Comparison of ENCODE assay signal across 16 cellular contexts in the genomic region with DNA sequence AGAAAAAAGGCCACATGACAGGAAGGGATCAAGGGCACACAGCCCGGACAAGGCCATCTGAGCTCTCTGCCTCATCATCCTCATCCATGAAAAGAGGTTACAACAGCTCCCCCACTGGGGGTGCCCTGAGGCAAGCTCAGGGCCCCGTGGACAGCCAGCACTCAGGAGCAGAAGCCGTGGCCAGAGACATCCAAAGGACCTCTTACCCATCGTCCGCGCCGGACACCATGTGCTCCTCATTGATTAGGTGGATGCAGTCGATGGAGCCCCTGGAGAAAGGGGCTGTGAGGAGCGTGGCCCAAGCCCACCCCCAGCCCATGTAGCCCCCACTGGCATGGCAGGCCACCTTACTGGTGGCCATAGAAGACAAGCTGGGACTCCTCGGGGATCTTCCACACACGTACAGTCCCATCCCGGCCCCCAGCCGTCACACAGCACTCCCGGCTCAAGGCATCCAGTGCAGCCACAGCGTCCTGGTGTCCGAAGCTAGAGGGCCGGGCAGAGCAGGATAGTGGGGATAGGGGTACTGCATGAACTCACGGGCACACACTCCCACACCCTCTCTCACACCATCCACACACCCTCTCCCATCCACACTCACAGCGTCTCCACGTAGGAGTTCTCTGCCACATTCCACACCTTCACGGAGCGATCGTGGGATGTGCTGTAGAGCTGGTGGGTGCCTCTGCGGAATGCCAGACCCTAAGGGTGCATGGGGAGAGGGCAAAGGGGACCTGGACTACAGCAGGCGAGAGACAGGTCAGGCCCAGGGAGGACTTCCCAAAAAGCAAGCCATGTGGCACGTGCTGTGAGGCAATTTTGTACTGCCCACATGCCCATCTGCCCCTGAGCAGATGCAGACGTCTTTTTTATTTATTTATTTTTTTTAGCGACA. TPM values are rescaled to one million over a fixed set of nuclear protein-coding genes. Genes with fewer than 3 reads are reported as not detected.
DNase-seq lines count a peak whose midpoint lies in the region; ATAC-seq and TF ChIP-seq lines count a peak whose summit lies in the region.
"Had no signal": no experiment of that assay in that cellular context is flagged by ENCODE, and none has a peak within 500 bp of the region (broad histone marks: within the 10 kb centered on the region; RNA-seq: fewer than 3 reads in every experiment).

No MANE protein-coding gene starts in this region.

- H3K27me3 ChIP-seq in osteoblast (ENCODE audit: insufficient read depth, low read length): no peaks in the 10 kb centered on the region
- H3K27me3 ChIP-seq: Peyer's patch had no signal

- H3K27me3 Mint-ChIP-seq in activated T-helper 2 cell treated with anti-CD3 and anti-CD28 coated beads, Interferon-gamma antibody, Interleukin-2, Interleukin-4, amounts not matched to agents 10 μg/mL and 5 μg/mL and 100 μg/mL, durations not matched to agents 14 hours and 24 hours and 36 hours (ENCODE audit: low read depth): no peaks in the 10 kb centered on the region
- H3K27me3 Mint-ChIP-seq in type B pancreatic cell: no peaks in the 10 kb centered on the region

- H3K27ac ChIP-seq in osteoblast (ENCODE audit: low read depth, low read length): no peak overlapping the region
- H3K27ac ChIP-seq: C4-2B, Peyer's patch had no signal

- no peak for ATAC-seq in HG02623 (IDR thresholded peaks at IDR 0.05; ENCODE audit: unreplicated experiment)

- no peaks in the 10 kb centered on the region for H3K9me3 ChIP-seq in osteoblast (ENCODE audit: low read depth, low read length)
- H3K9me3 ChIP-seq: HAP-1, Peyer's patch had no signal

- no peak overlapping the region for H2AFZ ChIP-seq in osteoblast (ENCODE audit: low read length)

- no peak overlapping the region for H3K27ac Mint-ChIP-seq in activated T-helper 2 cell treated with anti-CD3 and anti-CD28 coated beads, Interferon-gamma antibody, Interleukin-2, Interleukin-4, amounts not matched to agents 10 μg/mL and 5 μg/mL and 100 μg/mL, durations not matched to agents 14 hours and 24 hours and 36 hours
- H3K27ac Mint-ChIP-seq in type B pancreatic cell: no peak overlapping the region

- DNase-seq in GM13976 (ENCODE audit: low spot score): peak; percentile 18
- DNase-seq in activated T-helper 2 cell treated with anti-CD3 and anti-CD28 coated beads, Interferon-gamma antibody, Interleukin-2, Interleukin-4, amounts not matched to agents 10 μg/mL and 5 μg/mL and 100 μg/mL, durations not matched to agents 14 hours and 24 hours and 36 hours (ENCODE audit: low spot score): peak; percentile 7
- DNase-seq in osteoblast (ENCODE audit: insufficient read length, low spot score, missing footprints): peak; percentile 54
- peak; percentile 59 for DNase-seq in type B pancreatic cell (ENCODE audit: extremely low spot score, unreplicated experiment)
- no peak for DNase-seq in stimulated activated CD4-positive, alpha-beta T cell treated with anti-CD3 and anti-CD28 coated beads, Interleukin-15, amount 100 ng/mL, for 24 hours
- DNase-seq in midbrain (lab: John Stamatoyannopoulos, UW): no peak
- DNase-seq: DMS 273 treated with DMSO at 0.1 percent for 48 hours; NCI-H1105; NCI-H2081; NK-92 treated with Interleukin-12 subunit alpha and Interleukin-12 subunit beta, amount 100 ng/mL, for 24 hours; Peyer's patch had no signal

- H3K36me3 Mint-ChIP-seq in activated T-helper 2 cell treated with anti-CD3 and anti-CD28 coated beads, Interferon-gamma antibody, Interleukin-2, Interleukin-4, amounts not matched to agents 10 μg/mL and 5 μg/mL and 100 μg/mL, durations not matched to agents 14 hours and 24 hours and 36 hours (ENCODE audit: low read depth): peaks cover 62% of the 10 kb centered on the region
- H3K36me3 Mint-ChIP-seq in type B pancreatic cell: no peaks in the 10 kb centered on the region

- no peak overlapping the region for H3K4me2 ChIP-seq in osteoblast (ENCODE audit: insufficient read depth, low read length)

- H3K4me3 Mint-ChIP-seq in activated T-helper 2 cell treated with anti-CD3 and anti-CD28 coated beads, Interferon-gamma antibody, Interleukin-2, Interleukin-4, amounts not matched to agents 10 μg/mL and 5 μg/mL and 100 μg/mL, durations not matched to agents 14 hours and 24 hours and 36 hours (ENCODE audit: low read depth): no peak overlapping the region
- no peak overlapping the region for H3K4me3 Mint-ChIP-seq in type B pancreatic cell

- H3K4me1 Mint-ChIP-seq in activated T-helper 2 cell treated with anti-CD3 and anti-CD28 coated beads, Interferon-gamma antibody, Interleukin-2, Interleukin-4, amounts not matched to agents 10 μg/mL and 5 μg/mL and 100 μg/mL, durations not matched to agents 14 hours and 24 hours and 36 hours (ENCODE audit: low read depth): peaks cover 8% of the 10 kb centered on the region
- H3K4me1 Mint-ChIP-seq in type B pancreatic cell (ENCODE audit: unreplicated experiment): peaks cover 6% of the 10 kb centered on the region

- intact Hi-C loops in activated T-helper 2 cell treated with anti-CD3 and anti-CD28 coated beads, Interferon-gamma antibody, Interleukin-2, Interleukin-4, amounts not matched to agents 10 μg/mL and 5 μg/mL and 100 μg/mL, durations not matched to agents 14 hours and 24 hours and 36 hours (cut with micrococcal nuclease): no loop called here

- no peak overlapping the region for H3K4me3 ChIP-seq in osteoblast (ENCODE audit: insufficient read depth, low read length)
- H3K4me3 ChIP-seq: HAP-1, Peyer's patch had no signal

- H3K79me2 ChIP-seq in osteoblast (ENCODE audit: insufficient read depth, low read length): peaks cover 23% of the 10 kb centered on the region

- no peaks in the 10 kb centered on the region for H3K9me3 Mint-ChIP-seq in activated T-helper 2 cell treated with anti-CD3 and anti-CD28 coated beads, Interferon-gamma antibody, Interleukin-2, Interleukin-4, amounts not matched to agents 10 μg/mL and 5 μg/mL and 100 μg/mL, durations not matched to agents 14 hours and 24 hours and 36 hours
- H3K9me3 Mint-ChIP-seq in type B pancreatic cell: no peaks in the 10 kb centered on the region

- H3K4me1 ChIP-seq in osteoblast (ENCODE audit: insufficient read depth, low read length): no peaks in the 10 kb centered on the region
- H3K4me1 ChIP-seq: HAP-1 had no signal

- in situ Hi-C loops in GM13976 (cut with MboI; ENCODE audit: low sequenced_read_pairs, unreplicated experiment): no loop called here

- peaks cover 51% of the 10 kb centered on the region for H3K36me3 ChIP-seq in osteoblast (ENCODE audit: insufficient read depth, low read length)

- H4K20me1 ChIP-seq in osteoblast (ENCODE audit: insufficient read depth, low read length): peaks cover 7% of the 10 kb centered on the region

- TF ChIP-seq CTCF in GM13976 (IDR thresholded peaks at IDR 0.05; ENCODE audit: borderline replicate concordance, control extremely low read depth, extremely low read depth, insufficient read depth, missing control alignments) (no peak), osteoblast (IDR thresholded peaks at IDR 0.05; ENCODE audit: extremely low read depth, low read depth, low read length) (no peak), type B pancreatic cell (conservative IDR thresholded peaks at IDR 0.05) (no peak)

RNA-seq across cellular contexts. Expression of gene RRP9, which starts 6.5 kb away (rescaled TPM):
- 57.5 and 58.2 TPM in 2 replicates for total RNA-seq in activated T-helper 2 cell treated with anti-CD3 and anti-CD28 coated beads, Interferon-gamma antibody, Interleukin-2, Interleukin-4, amounts not matched to agents 10 μg/mL and 5 μg/mL and 100 μg/mL, durations not matched to agents 14 hours and 24 hours and 36 hours
- 18.0 and 20.6 TPM in 2 replicates for total RNA-seq in osteoblast
- total RNA-seq in type B pancreatic cell (ENCODE audit: low replicate concordance): 22.7 and 30.0 TPM in 2 replicates

RNA-seq across cellular contexts. Expression of gene PARP3, which starts 6.9 kb away (rescaled TPM):
- 15.8 and 18.9 TPM in 2 replicates for total RNA-seq in activated T-helper 2 cell treated with anti-CD3 and anti-CD28 coated beads, Interferon-gamma antibody, Interleukin-2, Interleukin-4, amounts not matched to agents 10 μg/mL and 5 μg/mL and 100 μg/mL, durations not matched to agents 14 hours and 24 hours and 36 hours
- 39.2 and 46.0 TPM in 2 replicates for total RNA-seq in osteoblast
- total RNA-seq in type B pancreatic cell (ENCODE audit: low replicate concordance): 4.2 and 6.6 TPM in 2 replicates

RNA-seq across cellular contexts. Expression of gene GPR62, which starts 19.9 kb away (rescaled TPM):
- total RNA-seq in activated T-helper 2 cell treated with anti-CD3 and anti-CD28 coated beads, Interferon-gamma antibody, Interleukin-2, Interleukin-4, amounts not matched to agents 10 μg/mL and 5 μg/mL and 100 μg/mL, durations not matched to agents 14 hours and 24 hours and 36 hours: not detected in 2 replicates
- total RNA-seq in osteoblast: under 0.01 TPM in 1 of 2 replicates, not detected in the other
- total RNA-seq in type B pancreatic cell (ENCODE audit: low replicate concordance): 0.17 TPM in 1 of 2 replicates, not detected in the other
- total RNA-seq: NCI-H460, Peyer's patch, SK-MEL-5 had no signal

RNA-seq across cellular contexts. Expression of gene PCBP4, which starts 32.0 kb away (rescaled TPM):
- 21.1 and 23.8 TPM in 2 replicates for total RNA-seq in activated T-helper 2 cell treated with anti-CD3 and anti-CD28 coated beads, Interferon-gamma antibody, Interleukin-2, Interleukin-4, amounts not matched to agents 10 μg/mL and 5 μg/mL and 100 μg/mL, durations not matched to agents 14 hours and 24 hours and 36 hours
- 19.7 and 22.4 TPM in 2 replicates for total RNA-seq in osteoblast
- 74.8 and 91.9 TPM in 2 replicates for total RNA-seq in type B pancreatic cell (ENCODE audit: low replicate concordance)

RNA-seq across cellular contexts. Expression of gene IQCF1, which starts 32.1 kb away (rescaled TPM):
- not detected in 2 replicates for total RNA-seq in activated T-helper 2 cell treated with anti-CD3 and anti-CD28 coated beads, Interferon-gamma antibody, Interleukin-2, Interleukin-4, amounts not matched to agents 10 μg/mL and 5 μg/mL and 100 μg/mL, durations not matched to agents 14 hours and 24 hours and 36 hours
- total RNA-seq in osteoblast (not detected in 2 replicates), type B pancreatic cell (ENCODE audit: low replicate concordance) (not detected in 2 replicates)
- total RNA-seq: NCI-H460, Peyer's patch, SK-MEL-5 had no signal

Comparison
In these comparisons a context has a peak if more than half of its experiments do, and no peak if none do; other contexts are left out.
1. DNase-seq: peak in GM13976 (single experiment), activated T-helper 2 cell treated with anti-CD3 and anti-CD28 coated beads, Interferon-gamma antibody, Interleukin-2, Interleukin-4, amounts not matched to agents 10 μg/mL and 5 μg/mL and 100 μg/mL, durations not matched to agents 14 hours and 24 hours and 36 hours (single experiment), osteoblast (single experiment) and type B pancreatic cell (single experiment); none in stimulated activated CD4-positive, alpha-beta T cell treated with anti-CD3 and anti-CD28 coated beads, Interleukin-15, amount 100 ng/mL, for 24 hours (single experiment) and midbrain (single experiment).